Comparison of ENCODE assay signal across 11 cellular contexts in genomic region chr17:11880714-11881113, GRCh38.
DNase-seq lines count a peak whose midpoint lies in the region; ATAC-seq, FAIRE-seq and TF ChIP-seq lines count a peak whose summit lies in the region.
"Had no signal": no experiment of that assay in that cellular context is flagged by ENCODE, and none has a peak within 500 bp of the region (broad histone marks: within the 10 kb centered on the region; RNA-seq: fewer than 3 reads in every experiment).

No MANE protein-coding gene starts in this region.

- POLR2A ChIA-PET in HCT116 (lab: Charles Lee), result no interaction called here

- no peak for TF ChIP-seq POLR2A in HCT116 (IDR thresholded peaks at IDR 0.05; ENCODE audit: borderline replicate concordance, extremely low read depth, insufficient read depth, insufficient read length)

- no peaks in the 10 kb centered on the region for H3K9me2 ChIP-seq in HCT116 (ENCODE audit: insufficient read depth)

- RAD21 ChIA-PET in HCT116 (lab: Charles Lee; ENCODE audit: low non-redundant PET in 1 of 2, low total read pairs in 2 of 2, uncharacterized antibody in 2 of 2, unreplicated experiment in 2 of 2), result no interaction called here

- H3K4me3 ChIP-seq in HCT116 (replicated peaks in 1 of 2; ENCODE audit: low read depth in 1 of 2, low read length in 2 of 2), result no peak overlapping the region
- no peak overlapping the region for H3K4me3 ChIP-seq in kidney (ENCODE audit: low read length in 2 of 2)
- H3K4me3 ChIP-seq: esophagus muscularis mucosa had no signal

- peak; percentile 40; the same call in 1 of the 2 replicates for TF ChIP-seq RAD21 in HCT116 (IDR thresholded peaks at IDR 0.05; ENCODE audit: low read depth)

- H3K9ac ChIP-seq in HCT116 (ENCODE audit: low read length) (no peak overlapping the region), kidney (ENCODE audit: low read length in 2 of 2) (no peak overlapping the region)

- H3K27me3 Mint-ChIP-seq in Calu3 (ENCODE audit: unreplicated experiment), result no peaks in the 10 kb centered on the region

- no peaks in the 10 kb centered on the region for H3K27me3 ChIP-seq in HCT116 (ENCODE audit: insufficient read depth, low read length)
- H3K27me3 ChIP-seq: esophagus muscularis mucosa had no signal

- no peaks in the 10 kb centered on the region for H3K9me3 ChIP-seq in HCT116 (ENCODE audit: control insufficient read depth in 1 of 2, insufficient read depth in 1 of 2, low read depth in 1 of 2, low read length in 2 of 2)
- no peaks in the 10 kb centered on the region for H3K9me3 ChIP-seq in kidney (ENCODE audit: control insufficient read depth in 1 of 2, low read length in 2 of 2)
- H3K9me3 ChIP-seq: esophagus muscularis mucosa had no signal

- H3K4me1 Mint-ChIP-seq in Calu3 (ENCODE audit: low read depth, unreplicated experiment), result no peaks in the 10 kb centered on the region

- BruUV-seq in HCT116 (replicated peaks; lab: Mats Ljungman, UMichigan), result no TSS peak
- no TSS peak for BruUV-seq in Calu3 (replicated peaks; lab: Mats Ljungman, UMichigan)

- ATAC-seq in HCT116 (peak; percentile 96), HG03432 (IDR thresholded peaks at IDR 0.05; ENCODE audit: unreplicated experiment) (no peak)

- H3K4me3 Mint-ChIP-seq in Calu3 (ENCODE audit: low read depth, unreplicated experiment), result no peak overlapping the region

- peaks cover 2% of the 10 kb centered on the region for H3K9me3 Mint-ChIP-seq in Calu3 (ENCODE audit: low read depth, unreplicated experiment)

- H3K27ac ChIP-seq in HCT116 (ENCODE audit: low read depth, low read length) (no peak overlapping the region), kidney (ENCODE audit: low read depth in 2 of 2, low read length in 2 of 2) (no peak overlapping the region)
- H3K27ac ChIP-seq: esophagus muscularis mucosa had no signal

- no peak overlapping the region for H3K27ac Mint-ChIP-seq in Calu3 (ENCODE audit: unreplicated experiment)

- H3K79me2 ChIP-seq in HCT116 (ENCODE audit: insufficient read depth, low read length), result no peaks in the 10 kb centered on the region

- H3K36me3 ChIP-seq in HCT116 (ENCODE audit: control insufficient read depth in 1 of 2, insufficient read depth in 2 of 2, low read length in 2 of 2) (no peaks in the 10 kb centered on the region), kidney (ENCODE audit: control insufficient read depth in 1 of 2, insufficient read depth in 2 of 2, low read length in 2 of 2) (no peaks in the 10 kb centered on the region)
- H3K36me3 ChIP-seq: esophagus muscularis mucosa had no signal

- no peak for FAIRE-seq in kidney (lab: Jason Lieb, UNC)

- CTCF ChIA-PET in HCT116 (lab: Charles Lee) (interaction anchor here (1.5 kb wide), 1 partner anchor 55 kb away, joined by 5 read pairs; no protein-coding TSS in a partner anchor), Calu3 (lab: Charles Lee) (no interaction called here)

- H2AFZ ChIP-seq in HCT116 (ENCODE audit: low read depth, low read length, poor library complexity, severe bottlenecking), result no peak overlapping the region

- no peaks in the 10 kb centered on the region for H4K20me1 ChIP-seq in HCT116 (ENCODE audit: insufficient read depth)

- peak; percentile 48 for DNase-seq in ACHN
- peak; percentile 48 for DNase-seq in HCT116 (ENCODE audit: low read depth, low spot score)
- peak; percentile 47 for DNase-seq in RKO (ENCODE audit: low spot score)
- no peak for DNase-seq in kidney
- no peak for DNase-seq in NCI-H1048 (lab: John Stamatoyannopoulos, UW)
- DNase-seq in T-helper 1 cell, result no peak
- DNase-seq in Calu3, result no peak
- DNase-seq: GOT3, NCI-H510A treated with DMSO at 0.1 percent for 48 hours had no signal

- in situ Hi-C loops in ACHN (cut with HindIII; ENCODE audit: low pct_ligation_motif_present, low pct_unique_long_range_greater_than_20kb, low sequenced_read_pairs), result no loop called here

- intact Hi-C loops in HCT116 (cut with micrococcal nuclease) (loop anchor here (5.0 kb wide), 1 partner anchor 238 kb away; no protein-coding TSS in a partner anchor), kidney (cut with DNase I) (no loop called here), Calu3 (cut with micrococcal nuclease; ENCODE audit: unreplicated experiment) (no loop called here)

- H3K4me2 ChIP-seq in HCT116 (ENCODE audit: low read length), result no peak overlapping the region

- no peaks in the 10 kb centered on the region for H3K36me3 Mint-ChIP-seq in Calu3 (ENCODE audit: insufficient read depth, unreplicated experiment)

- H3K4me1 ChIP-seq in HCT116 (ENCODE audit: control insufficient read depth in 1 of 2, insufficient read depth in 2 of 2, low read length in 2 of 2), result no peaks in the 10 kb centered on the region
- H3K4me1 ChIP-seq in kidney (ENCODE audit: control insufficient read depth in 1 of 2, insufficient read depth in 1 of 2, low read depth in 1 of 2, low read length in 2 of 2), result no peaks in the 10 kb centered on the region
- H3K4me1 ChIP-seq: esophagus muscularis mucosa had no signal

- TF ChIP-seq CTCF in HCT116 (IDR thresholded peaks at IDR 0.05 in 2 of 3, conservative IDR thresholded peaks at IDR 0.05 in 1 of 3; ENCODE audit: borderline replicate concordance in 1 of 3, insufficient read depth in 1 of 3, low read depth in 2 of 3, low read length in 2 of 3) (peak in 2 of 3 experiments; percentile 30 to 55; a peak in 4 of 6 replicates), kidney (IDR thresholded peaks at IDR 0.05; ENCODE audit: borderline replicate concordance, extremely low read depth, insufficient read depth) (peak; percentile 37), Calu3 (IDR thresholded peaks at IDR 0.05; ENCODE audit: unreplicated experiment) (no peak)

TF ChIP-seq in HCT116, 20 proteins besides CTCF, POLR2A, EP300 and RAD21:
- no peak for TF ChIP-seq MAX (IDR thresholded peaks at IDR 0.05)
- no peak for TF ChIP-seq SIN3A (IDR thresholded peaks at IDR 0.05; ENCODE audit: low read depth)
- no peak for TF ChIP-seq YY1 (IDR thresholded peaks at IDR 0.05; ENCODE audit: extremely low read depth, insufficient replicate concordance, low read depth, low read length)
- no peak for TF ChIP-seq POLR2AphosphoS5 (IDR thresholded peaks at IDR 0.05; ENCODE audit: low read depth, low read length)
- TF ChIP-seq CBX3 (IDR thresholded peaks at IDR 0.05; ENCODE audit: low read depth), result no peak
- TF ChIP-seq ELF1 (IDR thresholded peaks at IDR 0.05; ENCODE audit: borderline replicate concordance, low read depth), result no peak
- no peak for TF ChIP-seq ZNF274 (IDR thresholded peaks at IDR 0.05; ENCODE audit: low read depth, low read length)
- no peak for TF ChIP-seq JUND (IDR thresholded peaks at IDR 0.05)
- no peak for TF ChIP-seq FOSL1 (IDR thresholded peaks at IDR 0.05; ENCODE audit: low read depth)
- no peak for TF ChIP-seq EZH2 (IDR thresholded peaks at IDR 0.05)
- no peak for TF ChIP-seq TCF7L2 (IDR thresholded peaks at IDR 0.05; ENCODE audit: borderline replicate concordance, extremely low read depth, insufficient read depth, insufficient read length)

Comparison
In these comparisons a context has a peak if more than half of its experiments do, and no peak if none do; other contexts are left out.
1. DNase-seq: peak in ACHN (single experiment), HCT116 (single experiment) and RKO (single experiment); none in kidney (single experiment), NCI-H1048 (single experiment), T-helper 1 cell (0 of 5) and Calu3 (single experiment).